1 cellular context compared by ENCODE assay signal in the genomic region with DNA sequence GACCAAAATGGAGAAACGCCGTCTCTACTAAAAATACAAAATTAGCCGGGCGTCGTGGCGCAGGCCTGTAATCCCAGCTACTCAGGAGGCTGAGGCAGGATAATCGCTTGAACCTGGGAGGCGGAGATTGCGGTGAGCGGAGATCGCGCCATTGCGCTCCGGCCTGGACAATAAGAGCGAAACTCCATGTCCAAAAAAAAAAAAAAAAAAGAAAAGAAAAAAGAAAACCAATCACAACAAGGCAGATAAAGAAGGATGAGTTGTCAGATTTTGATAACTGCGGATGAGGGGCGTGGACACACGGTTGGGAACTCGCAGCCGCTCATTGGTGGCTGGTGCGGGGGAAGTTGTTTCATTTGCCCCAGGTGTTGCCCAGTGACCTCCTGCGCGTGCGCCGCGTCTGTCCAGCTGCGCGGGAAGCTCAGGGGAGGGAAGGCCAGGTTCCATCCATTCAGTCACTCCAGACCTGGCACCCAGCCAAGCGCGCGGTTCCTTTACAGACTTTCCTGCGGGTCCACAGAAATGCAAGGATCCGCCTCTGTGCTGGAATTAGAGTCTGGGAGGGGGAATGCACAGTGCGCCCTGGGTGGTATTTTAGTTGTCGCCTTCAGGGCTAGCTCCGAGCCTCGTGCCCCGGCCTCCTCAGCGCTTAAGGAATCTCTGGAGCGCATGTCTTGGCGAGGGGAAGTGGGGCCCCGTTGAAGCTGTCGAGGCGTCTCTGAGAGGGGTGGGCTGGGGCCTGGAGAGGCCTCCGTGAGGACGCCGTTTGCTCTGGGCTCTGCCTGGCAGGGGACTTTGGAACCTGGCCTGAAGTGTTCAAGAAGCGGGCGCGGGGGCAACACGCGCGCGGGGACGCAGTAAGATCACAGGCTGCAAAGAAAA.
TF ChIP-seq lines count a peak whose summit lies in the region.

No MANE protein-coding gene starts in this region.

TF ChIP-seq in HepG2, 621 proteins besides CTCF, POLR2A, EP300 and RAD21 (continued from another document and continues in another):
- TF ChIP-seq, protein P1, sequence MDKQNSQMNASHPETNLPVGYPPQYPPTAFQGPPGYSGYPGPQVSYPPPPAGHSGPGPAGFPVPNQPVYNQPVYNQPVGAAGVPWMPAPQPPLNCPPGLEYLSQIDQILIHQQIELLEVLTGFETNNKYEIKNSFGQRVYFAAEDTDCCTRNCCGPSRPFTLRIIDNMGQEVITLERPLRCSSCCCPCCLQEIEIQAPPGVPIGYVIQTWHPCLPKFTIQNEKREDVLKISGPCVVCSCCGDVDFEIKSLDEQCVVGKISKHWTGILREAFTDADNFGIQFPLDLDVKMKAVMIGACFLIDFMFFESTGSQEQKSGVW (CRISPR knock-in tag; IDR thresholded peaks at IDR 0.05; ENCODE audit: borderline replicate concordance): no peak
- TF ChIP-seq TARDBP (CRISPR knock-in tag; IDR thresholded peaks at IDR 0.05) (peak; percentile 55; the same call in 1 of the 2 replicates), ATAD3A (CRISPR knock-in tag; IDR thresholded peaks at IDR 0.05) (no peak), NFKBIZ (CRISPR knock-in tag; IDR thresholded peaks at IDR 0.05) (no peak), RBM39 (IDR thresholded peaks at IDR 0.05; ENCODE audit: low read depth, low read length, poor library complexity, severe bottlenecking) (no peak), ZBTB1 (CRISPR knock-in tag; IDR thresholded peaks at IDR 0.05; ENCODE audit: borderline replicate concordance) (no peak), ZSCAN12 (CRISPR knock-in tag; IDR thresholded peaks at IDR 0.05) (no peak; the same call in 1 of the 2 replicates), ATF7 (IDR thresholded peaks at IDR 0.05) (no peak), ATF7 (CRISPR knock-in tag; IDR thresholded peaks at IDR 0.05) (no peak), ZNF44 (CRISPR knock-in tag; IDR thresholded peaks at IDR 0.05) (no peak), HES4 (CRISPR knock-in tag; IDR thresholded peaks at IDR 0.05; ENCODE audit: borderline replicate concordance) (peak; percentile 76; the same call in 1 of the 2 replicates), ERF (CRISPR knock-in tag; IDR thresholded peaks at IDR 0.05) (peak; percentile 77), CENPT (CRISPR knock-in tag; IDR thresholded peaks at IDR 0.05; ENCODE audit: low read depth) (no peak), KLF11 (CRISPR knock-in tag; IDR thresholded peaks at IDR 0.05) (peak; percentile 52), PHF21A (CRISPR knock-in tag; IDR thresholded peaks at IDR 0.05) (peak; percentile 36; the same call in 1 of the 2 replicates), RXRA (CRISPR knock-in tag; IDR thresholded peaks at IDR 0.05) (no peak), ZFP1 (CRISPR knock-in tag; IDR thresholded peaks at IDR 0.05) (no peak; the same call in 1 of the 2 replicates), ZNF33B (CRISPR knock-in tag; IDR thresholded peaks at IDR 0.05) (no peak), NFIB (CRISPR knock-in tag; IDR thresholded peaks at IDR 0.05; ENCODE audit: borderline replicate concordance) (no peak; the same call in none of the 2 replicates), ZFY (CRISPR knock-in tag; IDR thresholded peaks at IDR 0.05) (peak; percentile 85), KLF13 (CRISPR knock-in tag; IDR thresholded peaks at IDR 0.05) (no peak), SNRNP70 (IDR thresholded peaks at IDR 0.05; ENCODE audit: low read depth, low read length) (no peak)
- TF ChIP-seq, protein P2, sequence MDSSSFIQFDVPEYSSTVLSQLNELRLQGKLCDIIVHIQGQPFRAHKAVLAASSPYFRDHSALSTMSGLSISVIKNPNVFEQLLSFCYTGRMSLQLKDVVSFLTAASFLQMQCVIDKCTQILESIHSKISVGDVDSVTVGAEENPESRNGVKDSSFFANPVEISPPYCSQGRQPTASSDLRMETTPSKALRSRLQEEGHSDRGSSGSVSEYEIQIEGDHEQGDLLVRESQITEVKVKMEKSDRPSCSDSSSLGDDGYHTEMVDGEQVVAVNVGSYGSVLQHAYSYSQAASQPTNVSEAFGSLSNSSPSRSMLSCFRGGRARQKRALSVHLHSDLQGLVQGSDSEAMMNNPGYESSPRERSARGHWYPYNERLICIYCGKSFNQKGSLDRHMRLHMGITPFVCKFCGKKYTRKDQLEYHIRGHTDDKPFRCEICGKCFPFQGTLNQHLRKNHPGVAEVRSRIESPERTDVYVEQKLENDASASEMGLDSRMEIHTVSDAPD (CRISPR knock-in tag; IDR thresholded peaks at IDR 0.05): peak; percentile 71
- TF ChIP-seq, protein P3, sequence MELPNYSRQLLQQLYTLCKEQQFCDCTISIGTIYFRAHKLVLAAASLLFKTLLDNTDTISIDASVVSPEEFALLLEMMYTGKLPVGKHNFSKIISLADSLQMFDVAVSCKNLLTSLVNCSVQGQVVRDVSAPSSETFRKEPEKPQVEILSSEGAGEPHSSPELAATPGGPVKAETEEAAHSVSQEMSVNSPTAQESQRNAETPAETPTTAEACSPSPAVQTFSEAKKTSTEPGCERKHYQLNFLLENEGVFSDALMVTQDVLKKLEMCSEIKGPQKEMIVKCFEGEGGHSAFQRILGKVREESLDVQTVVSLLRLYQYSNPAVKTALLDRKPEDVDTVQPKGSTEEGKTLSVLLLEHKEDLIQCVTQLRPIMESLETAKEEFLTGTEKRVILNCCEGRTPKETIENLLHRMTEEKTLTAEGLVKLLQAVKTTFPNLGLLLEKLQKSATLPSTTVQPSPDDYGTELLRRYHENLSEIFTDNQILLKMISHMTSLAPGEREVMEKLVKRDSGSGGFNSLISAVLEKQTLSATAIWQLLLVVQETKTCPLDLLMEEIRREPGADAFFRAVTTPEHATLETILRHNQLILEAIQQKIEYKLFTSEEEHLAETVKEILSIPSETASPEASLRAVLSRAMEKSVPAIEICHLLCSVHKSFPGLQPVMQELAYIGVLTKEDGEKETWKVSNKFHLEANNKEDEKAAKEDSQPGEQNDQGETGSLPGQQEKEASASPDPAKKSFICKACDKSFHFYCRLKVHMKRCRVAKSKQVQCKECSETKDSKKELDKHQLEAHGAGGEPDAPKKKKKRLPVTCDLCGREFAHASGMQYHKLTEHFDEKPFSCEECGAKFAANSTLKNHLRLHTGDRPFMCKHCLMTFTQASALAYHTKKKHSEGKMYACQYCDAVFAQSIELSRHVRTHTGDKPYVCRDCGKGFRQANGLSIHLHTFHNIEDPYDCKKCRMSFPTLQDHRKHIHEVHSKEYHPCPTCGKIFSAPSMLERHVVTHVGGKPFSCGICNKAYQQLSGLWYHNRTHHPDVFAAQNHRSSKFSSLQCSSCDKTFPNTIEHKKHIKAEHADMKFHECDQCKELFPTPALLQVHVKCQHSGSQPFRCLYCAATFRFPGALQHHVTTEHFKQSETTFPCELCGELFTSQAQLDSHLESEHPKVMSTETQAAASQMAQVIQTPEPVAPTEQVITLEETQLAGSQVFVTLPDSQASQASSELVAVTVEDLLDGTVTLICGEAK (IDR thresholded peaks at IDR 0.05): no peak
- TF ChIP-seq, protein P3 (CRISPR knock-in tag; IDR thresholded peaks at IDR 0.05): peak; percentile 73
- TF ChIP-seq, protein P4, sequence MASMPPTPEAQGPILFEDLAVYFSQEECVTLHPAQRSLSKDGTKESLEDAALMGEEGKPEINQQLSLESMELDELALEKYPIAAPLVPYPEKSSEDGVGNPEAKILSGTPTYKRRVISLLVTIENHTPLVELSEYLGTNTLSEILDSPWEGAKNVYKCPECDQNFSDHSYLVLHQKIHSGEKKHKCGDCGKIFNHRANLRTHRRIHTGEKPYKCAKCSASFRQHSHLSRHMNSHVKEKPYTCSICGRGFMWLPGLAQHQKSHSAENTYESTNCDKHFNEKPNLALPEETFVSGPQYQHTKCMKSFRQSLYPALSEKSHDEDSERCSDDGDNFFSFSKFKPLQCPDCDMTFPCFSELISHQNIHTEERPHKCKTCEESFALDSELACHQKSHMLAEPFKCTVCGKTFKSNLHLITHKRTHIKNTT (CRISPR knock-in tag; IDR thresholded peaks at IDR 0.05): no peak
- TF ChIP-seq, protein P5, sequence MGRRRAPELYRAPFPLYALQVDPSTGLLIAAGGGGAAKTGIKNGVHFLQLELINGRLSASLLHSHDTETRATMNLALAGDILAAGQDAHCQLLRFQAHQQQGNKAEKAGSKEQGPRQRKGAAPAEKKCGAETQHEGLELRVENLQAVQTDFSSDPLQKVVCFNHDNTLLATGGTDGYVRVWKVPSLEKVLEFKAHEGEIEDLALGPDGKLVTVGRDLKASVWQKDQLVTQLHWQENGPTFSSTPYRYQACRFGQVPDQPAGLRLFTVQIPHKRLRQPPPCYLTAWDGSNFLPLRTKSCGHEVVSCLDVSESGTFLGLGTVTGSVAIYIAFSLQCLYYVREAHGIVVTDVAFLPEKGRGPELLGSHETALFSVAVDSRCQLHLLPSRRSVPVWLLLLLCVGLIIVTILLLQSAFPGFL (CRISPR knock-in tag; IDR thresholded peaks at IDR 0.05): no peak
- TF ChIP-seq, protein P6, sequence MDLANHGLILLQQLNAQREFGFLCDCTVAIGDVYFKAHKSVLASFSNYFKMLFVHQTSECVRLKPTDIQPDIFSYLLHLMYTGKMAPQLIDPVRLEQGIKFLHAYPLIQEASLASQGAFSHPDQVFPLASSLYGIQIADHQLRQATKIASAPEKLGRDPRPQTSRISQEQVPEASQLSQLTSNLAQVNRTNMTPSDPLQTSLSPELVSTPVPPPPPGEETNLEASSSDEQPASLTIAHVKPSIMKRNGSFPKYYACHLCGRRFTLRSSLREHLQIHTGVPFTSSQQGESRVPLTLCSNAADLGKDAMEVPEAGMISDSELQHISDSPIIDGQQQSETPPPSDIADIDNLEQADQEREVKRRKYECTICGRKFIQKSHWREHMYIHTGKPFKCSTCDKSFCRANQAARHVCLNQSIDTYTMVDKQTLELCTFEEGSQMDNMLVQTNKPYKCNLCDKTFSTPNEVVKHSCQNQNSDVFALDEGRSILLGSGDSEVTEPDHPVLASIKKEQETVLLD (CRISPR knock-in tag; IDR thresholded peaks at IDR 0.05; ENCODE audit: low read depth): no peak
- TF ChIP-seq, protein P7, sequence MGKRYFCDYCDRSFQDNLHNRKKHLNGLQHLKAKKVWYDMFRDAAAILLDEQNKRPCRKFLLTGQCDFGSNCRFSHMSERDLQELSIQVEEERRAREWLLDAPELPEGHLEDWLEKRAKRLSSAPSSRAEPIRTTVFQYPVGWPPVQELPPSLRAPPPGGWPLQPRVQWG (CRISPR knock-in tag; IDR thresholded peaks at IDR 0.05; ENCODE audit: borderline replicate concordance, low read depth): no peak
- TF ChIP-seq, protein P8, sequence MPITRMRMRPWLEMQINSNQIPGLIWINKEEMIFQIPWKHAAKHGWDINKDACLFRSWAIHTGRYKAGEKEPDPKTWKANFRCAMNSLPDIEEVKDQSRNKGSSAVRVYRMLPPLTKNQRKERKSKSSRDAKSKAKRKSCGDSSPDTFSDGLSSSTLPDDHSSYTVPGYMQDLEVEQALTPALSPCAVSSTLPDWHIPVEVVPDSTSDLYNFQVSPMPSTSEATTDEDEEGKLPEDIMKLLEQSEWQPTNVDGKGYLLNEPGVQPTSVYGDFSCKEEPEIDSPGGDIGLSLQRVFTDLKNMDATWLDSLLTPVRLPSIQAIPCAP (CRISPR knock-in tag; IDR thresholded peaks at IDR 0.05; ENCODE audit: low read depth): no peak
- TF ChIP-seq, protein P9, sequence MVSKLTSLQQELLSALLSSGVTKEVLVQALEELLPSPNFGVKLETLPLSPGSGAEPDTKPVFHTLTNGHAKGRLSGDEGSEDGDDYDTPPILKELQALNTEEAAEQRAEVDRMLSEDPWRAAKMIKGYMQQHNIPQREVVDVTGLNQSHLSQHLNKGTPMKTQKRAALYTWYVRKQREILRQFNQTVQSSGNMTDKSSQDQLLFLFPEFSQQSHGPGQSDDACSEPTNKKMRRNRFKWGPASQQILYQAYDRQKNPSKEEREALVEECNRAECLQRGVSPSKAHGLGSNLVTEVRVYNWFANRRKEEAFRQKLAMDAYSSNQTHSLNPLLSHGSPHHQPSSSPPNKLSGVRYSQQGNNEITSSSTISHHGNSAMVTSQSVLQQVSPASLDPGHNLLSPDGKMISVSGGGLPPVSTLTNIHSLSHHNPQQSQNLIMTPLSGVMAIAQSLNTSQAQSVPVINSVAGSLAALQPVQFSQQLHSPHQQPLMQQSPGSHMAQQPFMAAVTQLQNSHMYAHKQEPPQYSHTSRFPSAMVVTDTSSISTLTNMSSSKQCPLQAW (CRISPR knock-in tag; IDR thresholded peaks at IDR 0.05): peak; percentile 61
- TF ChIP-seq, protein P10, sequence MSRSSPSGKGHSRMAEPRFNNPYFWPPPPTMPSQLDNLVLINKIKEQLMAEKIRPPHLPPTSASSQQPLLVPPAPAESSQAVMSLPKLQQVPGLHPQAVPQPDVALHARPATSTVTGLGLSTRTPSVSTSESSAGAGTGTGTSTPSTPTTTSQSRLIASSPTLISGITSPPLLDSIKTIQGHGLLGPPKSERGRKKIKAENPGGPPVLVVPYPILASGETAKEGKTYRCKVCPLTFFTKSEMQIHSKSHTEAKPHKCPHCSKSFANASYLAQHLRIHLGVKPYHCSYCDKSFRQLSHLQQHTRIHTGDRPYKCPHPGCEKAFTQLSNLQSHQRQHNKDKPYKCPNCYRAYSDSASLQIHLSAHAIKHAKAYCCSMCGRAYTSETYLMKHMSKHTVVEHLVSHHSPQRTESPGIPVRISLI (CRISPR knock-in tag; IDR thresholded peaks at IDR 0.05; ENCODE audit: borderline replicate concordance): no peak; the same call in 1 of the 2 replicates
- TF ChIP-seq, protein P11, sequence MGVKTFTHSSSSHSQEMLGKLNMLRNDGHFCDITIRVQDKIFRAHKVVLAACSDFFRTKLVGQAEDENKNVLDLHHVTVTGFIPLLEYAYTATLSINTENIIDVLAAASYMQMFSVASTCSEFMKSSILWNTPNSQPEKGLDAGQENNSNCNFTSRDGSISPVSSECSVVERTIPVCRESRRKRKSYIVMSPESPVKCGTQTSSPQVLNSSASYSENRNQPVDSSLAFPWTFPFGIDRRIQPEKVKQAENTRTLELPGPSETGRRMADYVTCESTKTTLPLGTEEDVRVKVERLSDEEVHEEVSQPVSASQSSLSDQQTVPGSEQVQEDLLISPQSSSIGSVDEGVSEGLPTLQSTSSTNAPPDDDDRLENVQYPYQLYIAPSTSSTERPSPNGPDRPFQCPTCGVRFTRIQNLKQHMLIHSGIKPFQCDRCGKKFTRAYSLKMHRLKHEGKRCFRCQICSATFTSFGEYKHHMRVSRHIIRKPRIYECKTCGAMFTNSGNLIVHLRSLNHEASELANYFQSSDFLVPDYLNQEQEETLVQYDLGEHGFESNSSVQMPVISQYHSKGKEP (CRISPR knock-in tag; IDR thresholded peaks at IDR 0.05): no peak
